ENCODE assay signal across 15 cellular contexts in genomic region chr7:1041471-1042160, GRCh38. TPM values are rescaled to one million over a fixed set of nuclear protein-coding genes. Genes with fewer than 3 reads are reported as not detected.
DNase-seq lines count a peak whose midpoint lies in the region; ATAC-seq, FAIRE-seq and TF ChIP-seq lines count a peak whose summit lies in the region.
"Had no signal": no experiment of that assay in that cellular context is flagged by ENCODE, and none has a peak within 500 bp of the region (broad histone marks: within the 10 kb centered on the region; RNA-seq: fewer than 3 reads in every experiment).

No MANE protein-coding gene starts in this region.

- 82 to 84% (median 83%) methylated on average over 29 to 31 of the region's 31 CpGs for WGBS in heart left ventricle, 4 donors
- 66 to 75% methylated on average over 25 to 31 of the region's 31 CpGs for WGBS in upper lobe of left lung, 2 donors

- peaks cover 54% of the 10 kb centered on the region for H4K20me1 ChIP-seq in astrocyte (ENCODE audit: insufficient read depth, low read length)

- H3K27ac Mint-ChIP-seq in astrocyte (ENCODE audit: unreplicated experiment), result peak overlapping the region; percentile 47

- H3K9me3 ChIP-seq in left ventricle myocardium inferior (replicated peaks), result no peaks in the 10 kb centered on the region
- no peaks in the 10 kb centered on the region for H3K9me3 ChIP-seq in heart left ventricle
- H3K9me3 ChIP-seq in astrocyte (ENCODE audit: insufficient read depth, low read depth, low read length), result no peaks in the 10 kb centered on the region
- no peaks in the 10 kb centered on the region for H3K9me3 ChIP-seq in upper lobe of left lung
- H3K9me3 ChIP-seq: esophagus squamous epithelium had no signal

- H3K27me3 Mint-ChIP-seq in astrocyte (ENCODE audit: low read depth, unreplicated experiment), result no peaks in the 10 kb centered on the region

- H3K9ac ChIP-seq in astrocyte (ENCODE audit: low read length), result no peak overlapping the region

- peaks cover 5% of the 10 kb centered on the region for H3K36me3 Mint-ChIP-seq in astrocyte (ENCODE audit: low read depth, unreplicated experiment)

- H3K4me2 ChIP-seq in astrocyte (ENCODE audit: low read length), result peak overlapping the region; percentile 78

- H3K4me3 Mint-ChIP-seq in astrocyte (ENCODE audit: unreplicated experiment), result no peak overlapping the region

- TF ChIP-seq CTCF in left ventricle myocardium inferior (IDR thresholded peaks at IDR 0.05; ENCODE audit: borderline replicate concordance) (no peak), heart left ventricle (IDR thresholded peaks at IDR 0.05) (no peak), astrocyte (IDR thresholded peaks at IDR 0.05; ENCODE audit: insufficient read depth, low read depth, low read length) (no peak), upper lobe of left lung (IDR thresholded peaks at IDR 0.05) (no peak)

- peaks cover 10% of the 10 kb centered on the region for H3K79me2 ChIP-seq in astrocyte (ENCODE audit: insufficient read depth, low read length)

- DNase-seq in left ventricle myocardium inferior (no peak), heart left ventricle (no peak), astrocyte (ENCODE audit: low read depth) (no peak), left kidney (ENCODE audit: low read depth, low spot score) (peak; percentile 22), upper lobe of left lung (peak in 1 of 2 donors; percentile 78)
- DNase-seq: activated naive CD4-positive, alpha-beta T cell treated with anti-CD3 and anti-CD28 coated beads, Interleukin-2, amount 50 U/mL, for 16 hours; esophagus squamous epithelium; NCI-H2081; stimulated activated CD4-positive, alpha-beta T cell treated with anti-CD3 and anti-CD28 coated beads, Interleukin-12 subunit alpha, Interleukin-12 subunit beta, amount 100 ng/mL, for 4 hours had no signal

- peaks cover 5% of the 10 kb centered on the region for H3K9me3 Mint-ChIP-seq in astrocyte (ENCODE audit: unreplicated experiment)

- H3K4me3 ChIP-seq in left ventricle myocardium inferior, result no peak overlapping the region
- no peak overlapping the region for H3K4me3 ChIP-seq in heart left ventricle
- H3K4me3 ChIP-seq in astrocyte (ENCODE audit: insufficient read depth, low read depth, low read length), result no peak overlapping the region
- no peak overlapping the region for H3K4me3 ChIP-seq in upper lobe of left lung
- H3K4me3 ChIP-seq: esophagus squamous epithelium had no signal

- TF ChIP-seq EP300 in upper lobe of left lung (IDR thresholded peaks at IDR 0.05), result no peak

- H3K36me3 ChIP-seq in left ventricle myocardium inferior (no peaks in the 10 kb centered on the region), heart left ventricle (no peaks in the 10 kb centered on the region), astrocyte (ENCODE audit: insufficient read depth, low read length) (no peaks in the 10 kb centered on the region), upper lobe of left lung (no peaks in the 10 kb centered on the region)
- H3K36me3 ChIP-seq: esophagus squamous epithelium had no signal

- TF ChIP-seq POLR2A in heart left ventricle (IDR thresholded peaks at IDR 0.05) (no peak), upper lobe of left lung (IDR thresholded peaks at IDR 0.05) (no peak)

- no peak overlapping the region for H2AFZ ChIP-seq in astrocyte (ENCODE audit: low read depth, low read length)

- intact Hi-C loops in left ventricle myocardium inferior (cut with micrococcal nuclease) (no loop called here), heart left ventricle (cut with DNase I) (loop anchor here in 1 of 10 donors (2.0 kb wide), 1 partner anchor 13 kb away; no protein-coding TSS in a partner anchor)

- H3K4me1 Mint-ChIP-seq in astrocyte (ENCODE audit: low read depth, unreplicated experiment), result peaks cover 12% of the 10 kb centered on the region

- no peak for ATAC-seq in heart left ventricle
- no peak for ATAC-seq in upper lobe of left lung (ENCODE audit: low FRiP score in 2 of 2)
- no peak for ATAC-seq in GM21367 (IDR thresholded peaks at IDR 0.05; ENCODE audit: unreplicated experiment)
- ATAC-seq in HG02981 (IDR thresholded peaks at IDR 0.05; ENCODE audit: unreplicated experiment), result no peak
- no peak for ATAC-seq in GM21723 (IDR thresholded peaks at IDR 0.05; ENCODE audit: unreplicated experiment)

- H3K27ac ChIP-seq in left ventricle myocardium inferior (replicated peaks) (peak overlapping the region; percentile 94), heart left ventricle (peak overlapping the region in 2 of 12 donors; percentile 39 to 92), astrocyte (ENCODE audit: low read depth, low read length) (no peak overlapping the region), upper lobe of left lung (peak overlapping the region in 3 of 4 donors; percentile 28 to 52 (median 42))

- no peak for FAIRE-seq in astrocyte (lab: Jason Lieb, UNC)
- FAIRE-seq: colon, TTC549 had no signal

- H3K27me3 ChIP-seq in left ventricle myocardium inferior (ENCODE audit: low read depth) (no peaks in the 10 kb centered on the region), heart left ventricle (no peaks in the 10 kb centered on the region), astrocyte (ENCODE audit: insufficient read depth, low read length) (no peaks in the 10 kb centered on the region), upper lobe of left lung (no peaks in the 10 kb centered on the region)
- H3K27me3 ChIP-seq: esophagus squamous epithelium had no signal

- H3K4me1 ChIP-seq in left ventricle myocardium inferior, result peaks cover 53% of the 10 kb centered on the region
- peaks cover 5 to 50% (median 35%) of the 10 kb centered on the region in 12 donors for H3K4me1 ChIP-seq in heart left ventricle
- H3K4me1 ChIP-seq in astrocyte (ENCODE audit: insufficient read depth, low read length), result peaks cover 19% of the 10 kb centered on the region
- H3K4me1 ChIP-seq in upper lobe of left lung, result peaks cover 40 to 63% (median 54%) of the 10 kb centered on the region in 4 donors

RNA-seq across cellular contexts. Expression of gene GPR146, which starts 2.7 kb away (rescaled TPM):
- total RNA-seq in left ventricle myocardium inferior (29.8 TPM), heart left ventricle (10 to 100 TPM; 12.3 to 56.8 (median 25.2) TPM), astrocyte (1.7 and 3.4 TPM in 2 replicates), upper lobe of left lung (10 to 100 TPM; 11.2 to 32.8 (median 28.9) TPM)
- 10 to 100 TPM; 11.1 to 26.4 TPM for polyA plus RNA-seq in heart left ventricle

RNA-seq across cellular contexts. Expression of gene GPER1, which starts 46.3 kb away (rescaled TPM):
- total RNA-seq in left ventricle myocardium inferior (3.0 TPM), heart left ventricle (1 to 10 TPM; 1.4 to 8.8 (median 3.0) TPM), astrocyte (13.7 and 17.4 TPM in 2 replicates), upper lobe of left lung (10 to 100 TPM in 2 of 6 donors, 1 to 10 TPM in 4; 6.5 to 24.7 (median 8.5) TPM)
- 1 to 10 TPM; 1.8 to 2.8 TPM for polyA plus RNA-seq in heart left ventricle

RNA-seq across cellular contexts. Expression of gene CYP2W1, which starts 58.6 kb away (rescaled TPM):
- total RNA-seq in left ventricle myocardium inferior (not detected), heart left ventricle (not detected), astrocyte (not detected in 2 replicates), upper lobe of left lung (not detected)
- polyA plus RNA-seq in heart left ventricle, result not detected
- total RNA-seq: occipital lobe had no signal
